Comparison of ENCODE assay signal across 8 cellular contexts in the genomic region with DNA sequence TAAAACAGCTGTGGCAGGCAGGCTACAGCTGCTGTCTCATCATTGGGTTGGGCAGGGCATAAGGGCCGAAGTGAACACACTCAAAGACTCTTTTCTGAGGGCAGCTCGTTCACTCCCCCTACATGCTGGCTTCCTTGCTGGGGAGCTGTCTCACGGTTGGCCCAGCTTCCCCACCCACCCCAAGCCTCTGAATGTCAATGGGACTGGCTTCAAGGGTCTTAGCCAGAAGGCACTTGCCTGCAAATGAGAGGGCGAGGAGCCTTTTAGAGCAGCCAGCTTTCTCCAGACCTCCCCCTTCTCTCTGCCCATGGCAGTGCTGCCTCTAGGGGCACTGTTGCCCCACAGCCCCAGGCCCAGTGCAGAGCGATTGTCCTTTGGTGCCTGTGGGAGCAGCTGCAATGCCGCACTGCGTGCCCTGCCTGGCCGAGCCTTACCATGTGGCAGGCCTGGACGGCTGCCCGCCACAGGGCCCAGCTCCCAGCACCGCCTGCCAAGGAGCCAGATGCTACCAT.
DNase-seq lines count a peak whose midpoint lies in the region; ATAC-seq and TF ChIP-seq lines count a peak whose summit lies in the region.

No MANE protein-coding gene starts in this region.

- 64 to 87% methylated on average over 10 to 11 of the region's 11 CpGs for WGBS in testis, 2 donors

- H3K4me3 ChIP-seq in testis, result no peak overlapping the region

- intact Hi-C loops in testis (cut with DNase I; ENCODE audit: low total_unique reads), result no loop called here

- DNase-seq in NCI-H82 (lab: John Stamatoyannopoulos, UW) (peak; percentile 50), dedifferentiated amniotic fluid mesenchymal stem cell (ENCODE audit: extremely low spot score) (peak; percentile 51), left kidney (ENCODE audit: low read depth, low spot score) (peak; percentile 87), testis (peak; percentile 47)

- H3K36me3 ChIP-seq in testis (ENCODE audit: low read depth, missing control alignments), result no peaks in the 10 kb centered on the region

- no peaks in the 10 kb centered on the region for H3K4me1 ChIP-seq in testis

- H3K9me3 ChIP-seq in testis, result no peaks in the 10 kb centered on the region

- no peak overlapping the region for H3K27ac ChIP-seq in C4-2B
- H3K27ac ChIP-seq in testis, result no peak overlapping the region

- ATAC-seq in GM21360 (IDR thresholded peaks at IDR 0.05; ENCODE audit: unreplicated experiment), result peak; percentile 63
- no peak for ATAC-seq in GM21737 (IDR thresholded peaks at IDR 0.05; ENCODE audit: unreplicated experiment)
- no peak for ATAC-seq in GM18498 (IDR thresholded peaks at IDR 0.05; ENCODE audit: unreplicated experiment)

- peak; percentile 84 for TF ChIP-seq CTCF in C4-2B (conservative IDR thresholded peaks at IDR 0.05)
- peak in 2 of 3 experiments; percentile 24 to 38 for TF ChIP-seq CTCF in testis (IDR thresholded peaks at IDR 0.05)

- TF ChIP-seq POLR2A in testis (IDR thresholded peaks at IDR 0.05), result no peak

- H3K27me3 ChIP-seq in testis, result no peaks in the 10 kb centered on the region
